In genomic region chr1:203290261-203291089, GRCh38 we compare ENCODE assay signal across 8 cellular contexts. TPM values are rescaled to one million over a fixed set of nuclear protein-coding genes. Genes with fewer than 3 reads are reported as not detected.
A peak's percentile ranks its signal among the peaks of the same experiment; 100 is the strongest.
DNase-seq lines count a peak whose midpoint lies in the region; ATAC-seq, FAIRE-seq and TF ChIP-seq lines count a peak whose summit lies in the region.

No MANE protein-coding gene starts in this region.

- peak; percentile 77 for DNase-seq in DND-41
- peak; percentile 97 for DNase-seq in GM23338 (ENCODE audit: low spot score)
- DNase-seq in NCI-H1105 (lab: John Stamatoyannopoulos, UW), result peak; percentile 97
- peak; percentile 95 for DNase-seq in T-helper 2 cell treated with Interferon-gamma antibody and Interleukin-4, amounts not matched to agents 5 μg/mL and 100 μg/mL, for 36 hours (ENCODE audit: low spot score)
- peak; percentile 85 to 92 (median 90) for DNase-seq in K562 (ENCODE audit: extremely low read depth in 1 of 4, low spot score in 3 of 4)
- DNase-seq in sigmoid colon, result peak; percentile 99
- no peak for DNase-seq in T1000 (lab: John Stamatoyannopoulos, UW)

- no peaks in the 10 kb centered on the region for H3K9me2 ChIP-seq in GM23338 (ENCODE audit: insufficient read depth)

- H2AFZ ChIP-seq in DND-41 (ENCODE audit: low read depth, low read length), result no peak overlapping the region
- no peak overlapping the region for H2AFZ ChIP-seq in GM23338
- H2AFZ ChIP-seq in K562 (ENCODE audit: low read depth, low read length), result peak overlapping the region; percentile 70

- H3K9me1 ChIP-seq in K562 (ENCODE audit: control insufficient read depth, insufficient read depth, low read length), result no peaks in the 10 kb centered on the region

- peaks cover 53% of the 10 kb centered on the region for H3K4me1 Mint-ChIP-seq in GM23338
- peaks cover 61% of the 10 kb centered on the region for H3K4me1 Mint-ChIP-seq in T-helper 2 cell treated with Interferon-gamma antibody and Interleukin-4, amounts not matched to agents 5 μg/mL and 100 μg/mL, for 36 hours (ENCODE audit: low read depth)

- no peak for TF ChIP-seq CTCF in DND-41 (IDR thresholded peaks at IDR 0.05; ENCODE audit: borderline replicate concordance, extremely low read depth, low read length, poor library complexity, severe bottlenecking)
- no peak for TF ChIP-seq CTCF in GM23338 (conservative IDR thresholded peaks at IDR 0.05; ENCODE audit: low read depth in 2 of 2)
- no peak for TF ChIP-seq CTCF in K562 (IDR thresholded peaks at IDR 0.05 in 2 of 3, conservative IDR thresholded peaks at IDR 0.05 in 1 of 3; ENCODE audit: insufficient read depth in 2 of 3, low read depth in 1 of 3, low read length in 3 of 3)
- TF ChIP-seq CTCF in sigmoid colon (IDR thresholded peaks at IDR 0.05), result no peak

- FAIRE-seq in K562 (lab: Jason Lieb, UNC), result peak; percentile 61

- H3K27ac ChIP-seq in DND-41 (ENCODE audit: low read length) (peak overlapping the region; percentile 65), GM23338 (ENCODE audit: low read depth) (peak overlapping the region; percentile 73), K562 (ENCODE audit: extremely low read depth, low read depth, low read length) (peak overlapping the region; percentile 50; the same call in 2 of the 3 replicates), sigmoid colon (peak overlapping the region; percentile 90 to 94 (median 92))

- H3K4me1 ChIP-seq in DND-41 (ENCODE audit: insufficient read depth, low read length), result peaks cover 62% of the 10 kb centered on the region
- peaks cover 41% of the 10 kb centered on the region for H3K4me1 ChIP-seq in GM23338 (ENCODE audit: insufficient read depth)
- H3K4me1 ChIP-seq in K562 (replicated peaks in 1 of 2; ENCODE audit: control insufficient read depth in 2 of 2, insufficient read depth in 2 of 2, low read length in 2 of 2), result peaks cover 38 to 53% of the 10 kb centered on the region in 2 experiments
- H3K4me1 ChIP-seq in iPS-15b (ENCODE audit: control insufficient read depth, insufficient read depth, low read length), result peaks cover 29% of the 10 kb centered on the region
- H3K4me1 ChIP-seq in sigmoid colon, result peaks cover 0 to 47% (median 43%) of the 10 kb centered on the region in 4 donors

- no peaks in the 10 kb centered on the region for H3F3A ChIP-seq in GM23338 (replicated peaks; ENCODE audit: low read depth)

- intact Hi-C loops in K562 (cut with micrococcal nuclease), result no loop called here
- intact Hi-C loops in sigmoid colon (cut with DNase I), result no loop called here

- no peaks in the 10 kb centered on the region for H3K79me2 ChIP-seq in DND-41 (ENCODE audit: insufficient read depth, low read length)
- H3K79me2 ChIP-seq in GM23338 (replicated peaks; ENCODE audit: insufficient read depth), result no peaks in the 10 kb centered on the region
- no peaks in the 10 kb centered on the region for H3K79me2 ChIP-seq in K562 (ENCODE audit: control insufficient read depth, insufficient read depth, low read length)

- in situ Hi-C loops in K562 (cut with MboI), result no loop called here

- no peaks in the 10 kb centered on the region for H3K36me3 Mint-ChIP-seq in GM23338 (ENCODE audit: low read depth)
- H3K36me3 Mint-ChIP-seq in T-helper 2 cell treated with Interferon-gamma antibody and Interleukin-4, amounts not matched to agents 5 μg/mL and 100 μg/mL, for 36 hours (ENCODE audit: low read depth), result no peaks in the 10 kb centered on the region

- peak; percentile 44 for ATAC-seq in DND-41 (ENCODE audit: insufficient read depth, low read depth)
- peak; percentile 86 for ATAC-seq in GM23338
- peak; percentile 80 for ATAC-seq in K562

- H3K9ac ChIP-seq in DND-41 (ENCODE audit: low read depth, low read length) (peak overlapping the region; percentile 19; the same call in 1 of the 2 replicates), K562 (ENCODE audit: insufficient read depth in 1 of 2, low read depth in 2 of 2, low read length in 2 of 2) (peak overlapping the region; percentile 55 to 59), iPS-15b (ENCODE audit: low read depth, low read length) (peak overlapping the region; percentile 40)

- no TSS peak for BruUV-seq in K562 (replicated peaks; lab: Mats Ljungman, UMichigan)

- CTCF ChIA-PET in K562 (lab: Yijun Ruan, JAX; ENCODE audit: low intra/inter-chr PET ratio), result interaction anchor here (0.6 kb wide), 1 partner anchor 31 kb away, joined by 3 read pairs; no protein-coding TSS in a partner anchor

- no peaks in the 10 kb centered on the region for H3K27me3 ChIP-seq in DND-41 (ENCODE audit: insufficient read depth, low read length, poor library complexity)
- peaks cover 48% of the 10 kb centered on the region for H3K27me3 ChIP-seq in GM23338 (ENCODE audit: insufficient read depth)
- H3K27me3 ChIP-seq in K562 (ENCODE audit: control insufficient read depth in 2 of 2, insufficient read depth in 2 of 2, low read length in 2 of 2), result no peaks in the 10 kb centered on the region
- peaks cover 74% of the 10 kb centered on the region for H3K27me3 ChIP-seq in iPS-15b (ENCODE audit: control insufficient read depth, insufficient read depth, low read length)
- H3K27me3 ChIP-seq in sigmoid colon, result no peaks in the 10 kb centered on the region

- H3K4me2 ChIP-seq in DND-41 (ENCODE audit: insufficient read depth, low read length), result no peak overlapping the region
- peak overlapping the region; percentile 73 for H3K4me2 ChIP-seq in GM23338
- peak overlapping the region; percentile 19 for H3K4me2 ChIP-seq in K562 (ENCODE audit: insufficient read depth, low read length)

- H3K9me3 Mint-ChIP-seq in GM23338, result no peaks in the 10 kb centered on the region
- no peaks in the 10 kb centered on the region for H3K9me3 Mint-ChIP-seq in T-helper 2 cell treated with Interferon-gamma antibody and Interleukin-4, amounts not matched to agents 5 μg/mL and 100 μg/mL, for 36 hours

- no peak for TF ChIP-seq RAD21 in K562 (CRISPR knock-in tag; conservative IDR thresholded peaks at IDR 0.05 in 1 of 2, IDR thresholded peaks at IDR 0.05 in 1 of 2)

- whole genome bisulfite sequencing in K562 (ENCODE audit: insufficient coverage, low coverage, missing lambda C conversion rate), result 24% methylated on average over 31 of the region's 31 CpGs
- 3 to 10% methylated on average over 31 of the region's 31 CpGs for WGBS in sigmoid colon, 2 donors

- no peaks in the 10 kb centered on the region for H3K9me3 ChIP-seq in DND-41 (ENCODE audit: insufficient read depth, low read length, severe bottlenecking)
- H3K9me3 ChIP-seq in K562 (replicated peaks; ENCODE audit: control insufficient read depth, insufficient read depth, low read depth, low read length), result no peaks in the 10 kb centered on the region
- no peaks in the 10 kb centered on the region for H3K9me3 ChIP-seq in iPS-15b (ENCODE audit: control insufficient read depth, insufficient read depth, low read length)
- no peaks in the 10 kb centered on the region for H3K9me3 ChIP-seq in sigmoid colon

- TF ChIP-seq POLR2A in K562 (conservative IDR thresholded peaks at IDR 0.05) (no peak; the same call in 1 of the 2 replicates), sigmoid colon (IDR thresholded peaks at IDR 0.05) (peak; percentile 64 to 83)

- H3K27ac Mint-ChIP-seq in GM23338, result peak overlapping the region; percentile 85
- H3K27ac Mint-ChIP-seq in T-helper 2 cell treated with Interferon-gamma antibody and Interleukin-4, amounts not matched to agents 5 μg/mL and 100 μg/mL, for 36 hours, result peak overlapping the region; percentile 98

- POLR2A ChIA-PET in K562 (lab: Yijun Ruan, JAX), result interaction anchor here (0.8 to 6.6 kb wide), 6 partner anchors 9 to 195 kb away, joined by 3 to 84 read pairs (median 4); partner anchors contain the start of gene BTG2

- peaks cover 24% of the 10 kb centered on the region for H3K27me3 Mint-ChIP-seq in GM23338 (ENCODE audit: insufficient read depth, low read depth, poor library complexity)
- H3K27me3 Mint-ChIP-seq in T-helper 2 cell treated with Interferon-gamma antibody and Interleukin-4, amounts not matched to agents 5 μg/mL and 100 μg/mL, for 36 hours (ENCODE audit: low read depth), result no peaks in the 10 kb centered on the region

- no peak for TF ChIP-seq EP300 in K562 (IDR thresholded peaks at IDR 0.05; ENCODE audit: low read length)
- TF ChIP-seq EP300 in sigmoid colon (IDR thresholded peaks at IDR 0.05), result peak in 3 of 4 donors; percentile 76 to 98 (median 93)

- H3K4me3 Mint-ChIP-seq in GM23338, result peak overlapping the region; percentile 65
- H3K4me3 Mint-ChIP-seq in T-helper 2 cell treated with Interferon-gamma antibody and Interleukin-4, amounts not matched to agents 5 μg/mL and 100 μg/mL, for 36 hours, result peak overlapping the region; percentile 86

- no peak overlapping the region for H3K4me3 ChIP-seq in DND-41 (ENCODE audit: low read depth in 1 of 2, low read length in 2 of 2)
- peak overlapping the region; percentile 49 for H3K4me3 ChIP-seq in GM23338
- no peak overlapping the region for H3K4me3 ChIP-seq in K562
- H3K4me3 ChIP-seq in iPS-15b (ENCODE audit: low read depth, low read length), result peak overlapping the region; percentile 55
- peak overlapping the region in 3 of 4 donors; percentile 35 to 39 (median 38) for H3K4me3 ChIP-seq in sigmoid colon

- H4K20me1 ChIP-seq in DND-41 (ENCODE audit: insufficient read depth, low read length), result no peaks in the 10 kb centered on the region
- no peaks in the 10 kb centered on the region for H4K20me1 ChIP-seq in GM23338 (replicated peaks; ENCODE audit: insufficient read depth)
- no peaks in the 10 kb centered on the region for H4K20me1 ChIP-seq in K562 (replicated peaks; ENCODE audit: control insufficient read depth, insufficient read depth, low read length)

- no peaks in the 10 kb centered on the region for H3K36me3 ChIP-seq in DND-41 (ENCODE audit: insufficient read depth, low read length)
- no peaks in the 10 kb centered on the region for H3K36me3 ChIP-seq in GM23338 (ENCODE audit: insufficient read depth)
- H3K36me3 ChIP-seq in K562 (ENCODE audit: control insufficient read depth, insufficient read depth, low read length), result no peaks in the 10 kb centered on the region
- H3K36me3 ChIP-seq in iPS-15b (ENCODE audit: control insufficient read depth, insufficient read depth, low read length), result no peaks in the 10 kb centered on the region
- H3K36me3 ChIP-seq in sigmoid colon, result no peaks in the 10 kb centered on the region

RNA-seq across cellular contexts. Expression of gene BTG2, which starts 14.8 kb away (rescaled TPM):
- total RNA-seq in GM23338 (2014; rRNA removed; shearing (Covaris generic)), result 7.8 and 9.1 TPM in 2 replicates
- polyA plus RNA-seq in GM23338 (2016; fragmentation: Nextera tagmentation; extraction: Ambion mirVana) (5.7 and 6.3 TPM in 2 replicates), K562 (2011; rRNA removed) (29.7 and 41.9 TPM in 2 replicates), K562 (2014; fragmentation: Illumina TruSeq; extraction: Trizol) (9.4 and 12.2 TPM in 2 replicates), K562 (2014; fragmentation: Nextera tagmentation; extraction: Ambion mirVana) (1 to 10 TPM; 2.3 to 3.8 TPM), K562 (2014; rRNA removed) (10.1 and 12.7 TPM in 2 replicates), sigmoid colon (10 to 100 TPM; 37.2 to 81.0 (median 63.7) TPM)
- total RNA-seq in K562 (2011; cell fraction: chromatin; rRNA removed; ENCODE audit: low replicate concordance), result 20.8 and 48.4 TPM in 2 replicates
- 32.6 and 48.7 TPM in 2 replicates for total RNA-seq in K562 (2011; cell fraction: nucleolus; rRNA removed)
- total RNA-seq in K562 (2011; cell fraction: nucleoplasm; rRNA removed), result 41.1 and 65.7 TPM in 2 replicates
- total RNA-seq in K562 (2014; rRNA removed) (8.7 and 11.3 TPM in 2 replicates), K562 (2014; rRNA removed; fragmentation: Illumina TruSeq; extraction: Trizol) (5.8 and 7.2 TPM in 2 replicates), K562 (2015; rRNA removed; fragmentation: Illumina TruSeq; extraction: Trizol) (2.6 and 2.9 TPM in 2 replicates), K562 (2021) (9.6 and 11.5 TPM in 2 replicates), sigmoid colon (100 to 1,000 TPM in 3 of 4 donors, 10 to 100 TPM in 1; 66.0 to 397 (median 180) TPM)
- 33.8 and 79.9 TPM in 2 replicates for polyA plus RNA-seq in K562 (2011; cell fraction: cytosol; rRNA removed)
- 25.8 and 51.6 TPM in 2 replicates for polyA plus RNA-seq in K562 (2011; cell fraction: nucleus; rRNA removed)
- polyA plus RNA-seq in K562 (2012), result 6.2 and 11.0 TPM in 2 replicates
- polyA minus RNA-seq in K562 (2011; rRNA and poly(A)+ RNA removed), result 18.7 and 24.3 TPM in 2 replicates
- polyA minus RNA-seq in K562 (2011; cell fraction: cytosol; rRNA and poly(A)+ RNA removed), result 12.4 and 25.9 TPM in 2 replicates
- 23.1 and 23.3 TPM in 2 replicates for polyA minus RNA-seq in K562 (2011; cell fraction: nucleus; rRNA and poly(A)+ RNA removed)

Comparison
In these comparisons a context has a peak if more than half of its experiments do, and no peak if none do; other contexts are left out.
1. H3K4me3 ChIP-seq: peak in GM23338 (single experiment), iPS-15b (single experiment) and sigmoid colon (3 of 4); none in DND-41 (0 of 2) and K562 (single experiment).
2. Peak in every context shown above with its lines, with median percentiles within 50 percentile points of each other: ATAC-seq, H3K27ac ChIP-seq and H3K9ac ChIP-seq.